32 cellular contexts compared by ENCODE assay signal in genomic region chr5:80738466-80738865, GRCh38.
DNase-seq lines count a peak whose midpoint lies in the region; ATAC-seq, FAIRE-seq and TF ChIP-seq lines count a peak whose summit lies in the region.
"Had no signal": no experiment of that assay in that cellular context is flagged by ENCODE, and none has a peak within 500 bp of the region (broad histone marks: within the 10 kb centered on the region; RNA-seq: fewer than 3 reads in every experiment).

No MANE protein-coding gene starts in this region.

- H3K4me2 ChIP-seq in Loucy (ENCODE audit: low read depth, low read length, poor library complexity, severe bottlenecking) (peak overlapping the region; percentile 51), mesenchymal stem cell (ENCODE audit: low read length, poor library complexity, severe bottlenecking) (no peak overlapping the region)

- peaks cover 4% of the 10 kb centered on the region for H3K79me1 ChIP-seq in mesenchymal stem cell (replicated peaks; ENCODE audit: low read length, poor library complexity, severe bottlenecking)

- H3K4me1 Mint-ChIP-seq in CD4-positive, alpha-beta memory T cell = peaks cover 26 to 49% (median 38%) of the 10 kb centered on the region in 4 donors
- H3K4me1 Mint-ChIP-seq: brain had no signal

- no peak overlapping the region for H2BK5ac ChIP-seq in mesenchymal stem cell (ENCODE audit: low read depth, low read length, poor library complexity, severe bottlenecking)

- peaks cover 29% of the 10 kb centered on the region for H3K4me1 ChIP-seq in CD4-positive, alpha-beta memory T cell (ENCODE audit: insufficient read depth, low read length)
- H3K4me1 ChIP-seq in Loucy (ENCODE audit: insufficient read depth, low read length, poor library complexity, severe bottlenecking) = peaks cover 23% of the 10 kb centered on the region
- H3K4me1 ChIP-seq in pancreas = peaks cover 3 to 11% (median 3%) of the 10 kb centered on the region in 3 donors
- H3K4me1 ChIP-seq in mesenchymal stem cell (ENCODE audit: control insufficient read depth, insufficient read depth, low read depth, low read length) = peaks cover 3% of the 10 kb centered on the region
- H3K4me1 ChIP-seq: esophagus muscularis mucosa had no signal

- H2AFZ ChIP-seq in Loucy (ENCODE audit: low read length) (no peak overlapping the region), mesenchymal stem cell (ENCODE audit: low read depth, low read length) (no peak overlapping the region)

- intact Hi-C loops in CD4-positive, alpha-beta memory T cell (cut with micrococcal nuclease) = no loop called here
- intact Hi-C loops in pancreas (cut with DNase I) = no loop called here

- no peak overlapping the region for H3K23ac ChIP-seq in mesenchymal stem cell (ENCODE audit: low read length in 2 of 2)

- no peak overlapping the region for H4K8ac ChIP-seq in mesenchymal stem cell (ENCODE audit: low read length)

- no peak overlapping the region for H3K27ac ChIP-seq in CD4-positive, alpha-beta memory T cell (ENCODE audit: low read depth, low read length)
- no peak overlapping the region for H3K27ac ChIP-seq in pancreas
- no peak overlapping the region for H3K27ac ChIP-seq in mesenchymal stem cell (ENCODE audit: low read length, poor library complexity, severe bottlenecking)
- H3K27ac ChIP-seq: esophagus muscularis mucosa, heart left ventricle had no signal

- no peak overlapping the region for H3K18ac ChIP-seq in mesenchymal stem cell (ENCODE audit: low read depth in 1 of 2, low read length in 2 of 2)

- no peaks in the 10 kb centered on the region for H3K27me3 Mint-ChIP-seq in CD4-positive, alpha-beta memory T cell
- H3K27me3 Mint-ChIP-seq: activated B cell treated with CpG ODN at 0.5 μM for 24 hours; activated CD8-positive, alpha-beta memory T cell treated with anti-CD3 and anti-CD28 coated beads, Interleukin-2, amount 10 ng/mL, durations not matched to agents 7 days and 5 days; brain; naive thymus-derived CD8-positive, alpha-beta T cell; stimulated activated naive B cell treated with anti-CD40 and anti-IgM and Interleukin-4, amounts not matched to agents 10 μg/mL and 1 μg/mL and 100 μg/mL, for 72 hours had no signal

- H2BK120ac ChIP-seq in mesenchymal stem cell (ENCODE audit: low read depth, low read length) = no peak overlapping the region

- H3K4ac ChIP-seq in mesenchymal stem cell (ENCODE audit: low read depth in 1 of 2, low read length in 2 of 2) = no peak overlapping the region

- H3K27me3 ChIP-seq in CD4-positive, alpha-beta memory T cell (ENCODE audit: insufficient read depth, low read length) = no peaks in the 10 kb centered on the region
- no peaks in the 10 kb centered on the region for H3K27me3 ChIP-seq in Loucy (ENCODE audit: insufficient read depth, low read length, poor library complexity, severe bottlenecking)
- H3K27me3 ChIP-seq in pancreas = no peaks in the 10 kb centered on the region
- H3K27me3 ChIP-seq in mesenchymal stem cell (ENCODE audit: control insufficient read depth in 1 of 2, insufficient read depth in 1 of 2, low read length in 2 of 2) = no peaks in the 10 kb centered on the region
- H3K27me3 ChIP-seq: esophagus muscularis mucosa, heart left ventricle had no signal

- peak overlapping the region in 6 of 7 donors; percentile 1 to 83 (median 14) for H3K27ac Mint-ChIP-seq in CD4-positive, alpha-beta memory T cell
- H3K27ac Mint-ChIP-seq: activated B cell treated with CpG ODN at 0.5 μM for 24 hours; activated CD8-positive, alpha-beta memory T cell treated with anti-CD3 and anti-CD28 coated beads, Interleukin-2, amount 10 ng/mL, durations not matched to agents 7 days and 5 days; stimulated activated naive B cell treated with anti-CD40 and anti-IgM and Interleukin-4, amounts not matched to agents 10 μg/mL and 1 μg/mL and 100 μg/mL, for 72 hours had no signal

- no peak overlapping the region for H2BK15ac ChIP-seq in mesenchymal stem cell (ENCODE audit: low read depth, poor library complexity, severe bottlenecking)

- peaks cover 24 to 50% of the 10 kb centered on the region in 2 donors for H3K36me3 Mint-ChIP-seq in CD4-positive, alpha-beta memory T cell

- H3K9me2 ChIP-seq in Loucy (replicated peaks; ENCODE audit: low read depth, low read length) = no peaks in the 10 kb centered on the region

- no peaks in the 10 kb centered on the region for H3K36me3 ChIP-seq in CD4-positive, alpha-beta memory T cell (ENCODE audit: insufficient read depth, low read length)
- H3K36me3 ChIP-seq in Loucy (ENCODE audit: insufficient read depth, low read length) (peaks cover 28% of the 10 kb centered on the region; the same call in 1 of the 2 replicates), pancreas (peaks cover 0 to 6% (median 0%) of the 10 kb centered on the region in 3 donors), mesenchymal stem cell (ENCODE audit: control insufficient read depth in 1 of 2, insufficient read depth in 2 of 2, low read depth in 1 of 2, low read length in 2 of 2) (peaks cover 7 to 16% of the 10 kb centered on the region in 2 experiments)

- no peak for TF ChIP-seq CTCF in Loucy (conservative IDR thresholded peaks at IDR 0.05; ENCODE audit: low read length)
- no peak for TF ChIP-seq CTCF in pancreas (IDR thresholded peaks at IDR 0.05)

- H3K4me3 ChIP-seq in CD4-positive, alpha-beta memory T cell (ENCODE audit: low read length in 2 of 2) = no peak overlapping the region
- H3K4me3 ChIP-seq in Loucy (ENCODE audit: low read length, poor library complexity, severe bottlenecking) (no peak overlapping the region), pancreas (no peak overlapping the region), mesenchymal stem cell (ENCODE audit: insufficient read depth in 1 of 2, low read depth in 1 of 2, low read length in 2 of 2) (no peak overlapping the region)
- H3K4me3 ChIP-seq: esophagus muscularis mucosa, heart left ventricle had no signal

- H3K9ac ChIP-seq in Loucy (ENCODE audit: low read depth, low read length, poor library complexity, severe bottlenecking) (peak overlapping the region; percentile 11), mesenchymal stem cell (ENCODE audit: low read length) (no peak overlapping the region)

- CTCF ChIA-PET in CD4-positive, alpha-beta memory T cell (lab: Charles Lee; ENCODE audit: partially characterized antibody) = no interaction called here

- no peak overlapping the region for H2BK12ac ChIP-seq in mesenchymal stem cell (ENCODE audit: low read length in 2 of 2)

- no peak for DNase-seq in CD4-positive, alpha-beta memory T cell
- DNase-seq in amniotic epithelial cell (ENCODE audit: low read depth) = peak; percentile 22
- DNase-seq in pancreas = no peak
- DNase-seq in mesenchymal stem cell = no peak
- DNase-seq: activated B cell treated with CpG ODN at 0.5 μM for 24 hours; activated CD4-positive, alpha-beta T cell treated with anti-CD3 and anti-CD28 coated beads, Interleukin-2, amount 50 U/mL, for 1 hour; activated CD8-positive, alpha-beta memory T cell treated with anti-CD3 and anti-CD28 coated beads, Interleukin-2, amount 10 ng/mL, durations not matched to agents 7 days and 5 days; activated naive CD4-positive, alpha-beta T cell; activated T-cell treated with anti-CD3 and anti-CD28 coated beads, Interleukin-2, amount 50 U/mL, for 48 hours; C1 segment of cervical spinal cord; cerebellar nuclear complex; foreskin fibroblast; heart left ventricle; Kasumi-1; midbrain; naive thymus-derived CD8-positive, alpha-beta T cell; NCI-H146; NCI-H345; SHP77; stimulated activated naive B cell treated with anti-CD40 and anti-IgM and Interleukin-4, amounts not matched to agents 10 μg/mL and 1 μg/mL and 100 μg/mL, for 72 hours; substantia nigra; T1000; trophoblast cell had no signal

- no peak overlapping the region for H4K91ac ChIP-seq in mesenchymal stem cell (ENCODE audit: low read length)

- no peak overlapping the region for H2AK5ac ChIP-seq in mesenchymal stem cell (ENCODE audit: low read length, severe bottlenecking)

- H3K14ac ChIP-seq in mesenchymal stem cell (ENCODE audit: low read length in 2 of 2) = no peak overlapping the region

- peaks cover 0 to 3% (median 0%) of the 10 kb centered on the region in 8 donors for H3K9me3 Mint-ChIP-seq in CD4-positive, alpha-beta memory T cell
- H3K9me3 Mint-ChIP-seq: naive thymus-derived CD8-positive, alpha-beta T cell; stimulated activated naive B cell treated with anti-CD40 and anti-IgM and Interleukin-4, amounts not matched to agents 10 μg/mL and 1 μg/mL and 100 μg/mL, for 72 hours had no signal

- H3K4me3 Mint-ChIP-seq in CD4-positive, alpha-beta memory T cell = no peak overlapping the region
- H3K4me3 Mint-ChIP-seq: activated B cell treated with CpG ODN at 0.5 μM for 24 hours; activated CD8-positive, alpha-beta memory T cell treated with anti-CD3 and anti-CD28 coated beads, Interleukin-2, amount 10 ng/mL, durations not matched to agents 7 days and 5 days; brain; naive thymus-derived CD8-positive, alpha-beta T cell; stimulated activated naive B cell treated with anti-CD40 and anti-IgM and Interleukin-4, amounts not matched to agents 10 μg/mL and 1 μg/mL and 100 μg/mL, for 72 hours had no signal

- H3K79me2 ChIP-seq in Loucy (ENCODE audit: insufficient read depth, low read length) = no peaks in the 10 kb centered on the region

- H3F3A ChIP-seq in Loucy (ENCODE audit: low read depth) = no peaks in the 10 kb centered on the region

- FAIRE-seq in pancreas (lab: Jason Lieb, UNC) = no peak
- FAIRE-seq: endometrium, GM19239, HepG2 had no signal

- 47% methylated on average over 3 of the region's 3 CpGs for WGBS in pancreas, 2 donors
- WGBS in mesenchymal stem cell = 94% methylated on average over 2 of the region's 3 CpGs

- no peaks in the 10 kb centered on the region for H4K20me1 ChIP-seq in Loucy (ENCODE audit: insufficient read depth, low read length, poor library complexity, severe bottlenecking)

- ATAC-seq in pancreas (peak in 3 of 4 donors; percentile 81 to 83 (median 82)), GM21737 (IDR thresholded peaks at IDR 0.05; ENCODE audit: unreplicated experiment) (no peak), HG02763 (IDR thresholded peaks at IDR 0.05; ENCODE audit: unreplicated experiment) (no peak)
- ATAC-seq: activated CD8-positive, alpha-beta memory T cell treated with anti-CD3 and anti-CD28 coated beads, Interleukin-2, amount 10 ng/mL, durations not matched to agents 7 days and 5 days; heart left ventricle; HepG2; naive thymus-derived CD8-positive, alpha-beta T cell; Panc1; stimulated activated naive B cell treated with anti-CD40 and anti-IgM and Interleukin-4, amounts not matched to agents 10 μg/mL and 1 μg/mL and 100 μg/mL, for 72 hours had no signal

- H3K9me3 ChIP-seq in CD4-positive, alpha-beta memory T cell (ENCODE audit: control insufficient read depth in 1 of 2, low read length in 2 of 2) = no peaks in the 10 kb centered on the region
- H3K9me3 ChIP-seq in Loucy (ENCODE audit: insufficient read depth, low read depth, low read length) = no peaks in the 10 kb centered on the region
- no peaks in the 10 kb centered on the region for H3K9me3 ChIP-seq in pancreas
- H3K9me3 ChIP-seq in mesenchymal stem cell (ENCODE audit: control insufficient read depth, low read length) = no peaks in the 10 kb centered on the region
- H3K9me3 ChIP-seq: esophagus muscularis mucosa, heart left ventricle had no signal

- POLR2A ChIA-PET in CD4-positive, alpha-beta memory T cell (lab: Charles Lee; ENCODE audit: partially characterized antibody) = no interaction called here

Comparison
In these comparisons a context has a peak if more than half of its experiments do, and no peak if none do; other contexts are left out.
1. ATAC-seq: peak in pancreas (3 of 4); none in GM21737 (single experiment) and HG02763 (single experiment).